Comparison of ENCODE assay signal across 2 cellular contexts in the genomic region with DNA sequence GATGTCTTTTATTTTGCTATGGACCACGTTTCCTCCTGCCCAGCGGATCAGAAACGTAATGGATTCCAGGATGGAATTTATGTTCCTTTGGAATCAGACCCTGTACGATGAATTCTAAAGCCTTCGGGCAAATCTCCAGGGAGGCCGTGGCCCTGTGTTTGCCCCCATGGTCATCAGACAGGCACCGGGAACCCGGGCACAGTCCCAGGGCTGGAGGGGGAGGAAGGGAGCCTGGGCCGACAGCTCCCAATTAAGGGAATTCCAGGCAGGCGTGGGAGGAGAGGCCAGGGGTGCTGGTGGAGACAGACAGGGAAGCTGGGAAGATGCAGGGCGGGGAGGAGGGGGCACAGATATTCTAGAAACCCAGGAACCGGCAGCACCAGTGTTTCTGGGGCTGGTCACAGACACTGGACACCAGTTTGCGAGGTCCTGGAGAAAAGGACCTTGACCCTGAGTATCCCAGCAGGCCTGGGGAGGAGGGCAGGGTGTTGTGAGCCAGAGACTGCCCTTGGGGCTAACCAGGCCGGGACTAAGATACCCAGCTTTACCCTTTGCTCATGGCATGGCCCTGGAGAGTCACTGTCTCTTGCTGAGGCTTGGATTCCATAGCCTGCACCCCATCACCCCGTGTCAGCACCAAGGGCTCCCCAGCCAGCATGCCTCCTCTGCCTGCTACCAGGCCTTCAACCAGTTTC.
TF ChIP-seq lines count a peak whose summit lies in the region.

No MANE protein-coding gene starts in this region.

TF ChIP-seq in GM23338, 12 proteins besides CTCF, POLR2A, EP300 and RAD21 (continued from another document):
- TF ChIP-seq ZNF462 (CRISPR knock-in tag; IDR thresholded peaks at IDR 0.05) (no peak), POLR2AphosphoS5 (IDR thresholded peaks at IDR 0.05; ENCODE audit: low read depth) (no peak), REST (IDR thresholded peaks at IDR 0.05; ENCODE audit: unreplicated experiment) (no peak)

TF ChIP-seq in SK-N-SH treated with all-trans-retinoic acid at 6 μM for 48 hours, 23 proteins besides CTCF, POLR2A, EP300 and RAD21 (continued from another document):
- no peak for TF ChIP-seq ZC3H10 (CRISPR knock-in tag; IDR thresholded peaks at IDR 0.05)
- no peak for TF ChIP-seq PPARA (CRISPR knock-in tag; IDR thresholded peaks at IDR 0.05; ENCODE audit: borderline replicate concordance)
- peak; percentile 11; the same call in 1 of the 2 replicates for TF ChIP-seq TCF4 (CRISPR knock-in tag; IDR thresholded peaks at IDR 0.05; ENCODE audit: borderline replicate concordance)
- TF ChIP-seq ZNF8 (CRISPR knock-in tag; IDR thresholded peaks at IDR 0.05), result no peak
- TF ChIP-seq ZNF565 (CRISPR knock-in tag; conservative IDR thresholded peaks at IDR 0.05; ENCODE audit: low read depth), result no peak
- no peak for TF ChIP-seq ZFP3 (CRISPR knock-in tag; IDR thresholded peaks at IDR 0.05)
- no peak for TF ChIP-seq ZFP30 (CRISPR knock-in tag; IDR thresholded peaks at IDR 0.05)
- TF ChIP-seq ARNTL (CRISPR knock-in tag; IDR thresholded peaks at IDR 0.05; ENCODE audit: borderline replicate concordance, low read depth), result no peak
- TF ChIP-seq RARB (CRISPR knock-in tag; IDR thresholded peaks at IDR 0.05), result no peak
- TF ChIP-seq GLIS3 (CRISPR knock-in tag; IDR thresholded peaks at IDR 0.05), result no peak
- TF ChIP-seq, protein P1, sequence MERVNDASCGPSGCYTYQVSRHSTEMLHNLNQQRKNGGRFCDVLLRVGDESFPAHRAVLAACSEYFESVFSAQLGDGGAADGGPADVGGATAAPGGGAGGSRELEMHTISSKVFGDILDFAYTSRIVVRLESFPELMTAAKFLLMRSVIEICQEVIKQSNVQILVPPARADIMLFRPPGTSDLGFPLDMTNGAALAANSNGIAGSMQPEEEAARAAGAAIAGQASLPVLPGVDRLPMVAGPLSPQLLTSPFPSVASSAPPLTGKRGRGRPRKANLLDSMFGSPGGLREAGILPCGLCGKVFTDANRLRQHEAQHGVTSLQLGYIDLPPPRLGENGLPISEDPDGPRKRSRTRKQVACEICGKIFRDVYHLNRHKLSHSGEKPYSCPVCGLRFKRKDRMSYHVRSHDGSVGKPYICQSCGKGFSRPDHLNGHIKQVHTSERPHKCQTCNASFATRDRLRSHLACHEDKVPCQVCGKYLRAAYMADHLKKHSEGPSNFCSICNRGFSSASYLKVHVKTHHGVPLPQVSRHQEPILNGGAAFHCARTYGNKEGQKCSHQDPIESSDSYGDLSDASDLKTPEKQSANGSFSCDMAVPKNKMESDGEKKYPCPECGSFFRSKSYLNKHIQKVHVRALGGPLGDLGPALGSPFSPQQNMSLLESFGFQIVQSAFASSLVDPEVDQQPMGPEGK (CRISPR knock-in tag; IDR thresholded peaks at IDR 0.05; ENCODE audit: borderline replicate concordance), result no peak
- TF ChIP-seq CSDC2 (CRISPR knock-in tag; IDR thresholded peaks at IDR 0.05), result no peak
- TF ChIP-seq ESRRG (CRISPR knock-in tag; IDR thresholded peaks at IDR 0.05), result no peak
